ENCODE assay signal across 20 cellular contexts in the genomic region with DNA sequence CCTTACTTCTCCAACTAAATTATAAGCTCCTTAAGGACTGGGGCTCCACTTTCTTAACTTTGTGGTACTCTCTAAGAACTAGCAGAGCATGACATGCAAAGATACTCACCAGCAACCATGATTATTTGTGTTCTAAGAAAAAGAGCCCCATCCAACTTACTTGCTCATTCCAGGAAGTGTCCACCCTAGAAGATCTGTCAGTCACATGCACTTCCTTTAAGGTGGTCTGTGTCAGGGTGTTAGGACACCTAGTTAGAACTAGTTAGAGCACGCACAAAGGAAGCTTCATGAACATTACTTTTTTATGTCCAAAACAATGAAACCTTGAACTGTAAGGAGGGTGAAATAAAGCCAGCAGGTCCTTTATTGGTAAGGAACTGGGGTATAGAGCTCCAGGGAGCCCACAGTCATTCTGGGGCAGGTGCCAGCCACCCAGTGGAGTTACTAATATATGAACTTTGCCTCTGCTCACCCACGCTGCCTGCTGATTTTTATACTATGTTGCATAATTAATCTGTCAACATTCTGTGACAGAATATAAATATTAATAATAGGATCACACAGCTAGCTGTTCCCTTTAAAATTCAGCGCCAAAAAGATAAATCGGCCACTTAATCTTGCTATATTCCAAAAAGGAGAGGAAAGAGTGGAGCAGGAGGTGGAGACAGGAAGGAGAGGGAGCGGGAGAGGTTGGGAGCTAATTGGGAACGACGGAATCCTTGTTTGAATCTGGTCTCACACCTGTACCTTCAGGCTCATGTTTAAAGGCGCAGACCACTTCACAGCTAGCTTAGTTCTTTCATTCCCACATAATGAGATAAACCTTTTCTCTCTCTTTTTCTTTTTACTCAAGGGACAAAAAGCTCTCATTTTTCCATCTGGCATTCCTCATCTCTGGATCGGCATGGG.
"Had no signal": no experiment of that assay in that cellular context is flagged by ENCODE, and none has a peak within 500 bp of the region (broad histone marks: within the 10 kb centered on the region; RNA-seq: fewer than 3 reads in every experiment).

No MANE protein-coding gene starts in this region.

- H3K27ac Mint-ChIP-seq: activated CD4-positive, alpha-beta T cell treated with anti-CD3 and anti-CD28 coated beads, Interleukin-2, amount 10 ng/mL, durations not matched to agents 24 days and 14 days; activated naive CD8-positive, alpha-beta T cell treated with anti-CD3 and anti-CD28 coated beads for 36 hours; endodermal cell; nephron progenitor cell; stimulated activated naive CD8-positive, alpha-beta T cell treated with anti-CD3 and anti-CD28 coated beads, Interleukin-15, Interleukin-2, amounts not matched to agents 100 ng/mL and 50 ng/mL, for 24 hours had no signal

- H3K36me3 Mint-ChIP-seq: activated naive CD8-positive, alpha-beta T cell treated with anti-CD3 and anti-CD28 coated beads for 36 hours; brain had no signal

- H3K4me1 Mint-ChIP-seq: activated CD4-positive, alpha-beta T cell treated with anti-CD3 and anti-CD28 coated beads, Interleukin-2, amount 10 ng/mL, durations not matched to agents 24 days and 14 days had no signal

- H3K27me3 ChIP-seq: colonic mucosa, right atrium auricular region, transverse colon, uterus had no signal

- H3K36me3 ChIP-seq: colonic mucosa, prostate gland, right atrium auricular region, transverse colon, uterus had no signal

- H3K27ac ChIP-seq: colonic mucosa, epithelial cell of prostate, prostate gland, right atrium auricular region, transverse colon, uterus had no signal

- H3K4me3 Mint-ChIP-seq: activated CD4-positive, alpha-beta T cell treated with anti-CD3 and anti-CD28 coated beads, Interleukin-2, amount 10 ng/mL, durations not matched to agents 24 days and 14 days; activated naive CD8-positive, alpha-beta T cell treated with anti-CD3 and anti-CD28 coated beads for 36 hours; brain; endodermal cell; nephron progenitor cell; stimulated activated naive CD8-positive, alpha-beta T cell treated with anti-CD3 and anti-CD28 coated beads, Interleukin-15, Interleukin-2, amounts not matched to agents 100 ng/mL and 50 ng/mL, for 24 hours had no signal

- H3K4me1 ChIP-seq: colonic mucosa, prostate gland, right atrium auricular region, transverse colon, uterus had no signal

- H3K27me3 Mint-ChIP-seq: activated CD4-positive, alpha-beta T cell treated with anti-CD3 and anti-CD28 coated beads, Interleukin-2, amount 10 ng/mL, durations not matched to agents 24 days and 14 days; activated naive CD8-positive, alpha-beta T cell treated with anti-CD3 and anti-CD28 coated beads for 36 hours; brain; stimulated activated naive CD8-positive, alpha-beta T cell treated with anti-CD3 and anti-CD28 coated beads, Interleukin-15, Interleukin-2, amounts not matched to agents 100 ng/mL and 50 ng/mL, for 24 hours had no signal

- H3K4me3 ChIP-seq: colonic mucosa, prostate gland, right atrium auricular region, transverse colon, uterus had no signal

- DNase-seq: activated CD4-positive, alpha-beta T cell treated with anti-CD3 and anti-CD28 coated beads, Interleukin-2, amount 10 ng/mL, durations not matched to agents 24 days and 14 days; activated CD4-positive, CD25-positive, alpha-beta regulatory T cell; activated gamma-delta T cell treated with Interleukin-2 at 50 U/mL for 16 hours; activated naive CD8-positive, alpha-beta T cell treated with anti-CD3 and anti-CD28 coated beads for 36 hours; anterior cingulate cortex; colonic mucosa; endodermal cell; foreskin melanocyte; hypothalamus; midbrain; nephron progenitor cell; stimulated activated CD4-positive, alpha-beta T cell treated with anti-CD3 and anti-CD28 coated beads, Interleukin-2, amount 100 ng/mL, for 24 hours; T-helper 9 cell; transverse colon; uterus had no signal

- H3K9me3 ChIP-seq: colonic mucosa, prostate gland, right atrium auricular region, transverse colon, uterus had no signal
